Comparison of ENCODE assay signal across 15 cellular contexts in genomic region chr10:68469838-68470237, GRCh38. TPM values are rescaled to one million over a fixed set of nuclear protein-coding genes. Genes with fewer than 3 reads are reported as not detected.
DNase-seq lines count a peak whose midpoint lies in the region; ATAC-seq and TF ChIP-seq lines count a peak whose summit lies in the region.
"Had no signal": no experiment of that assay in that cellular context is flagged by ENCODE, and none has a peak within 500 bp of the region (broad histone marks: within the 10 kb centered on the region; RNA-seq: fewer than 3 reads in every experiment).

No MANE protein-coding gene starts in this region.

- H3K9me2 ChIP-seq in SK-N-SH: no peaks in the 10 kb centered on the region

- peaks cover 37% of the 10 kb centered on the region for H3K79me2 ChIP-seq in SK-N-SH (ENCODE audit: insufficient read depth)
- peaks cover 58% of the 10 kb centered on the region for H3K79me2 ChIP-seq in neural progenitor cell (ENCODE audit: low read depth)

- POLR2A ChIA-PET in SK-N-SH (lab: Yijun Ruan, JAX): no interaction called here

- no peak for DNase-seq in SK-N-SH
- DNase-seq in activated naive CD8-positive, alpha-beta T cell treated with anti-CD3 and anti-CD28 coated beads for 36 hours: no peak
- no peak for DNase-seq in neural progenitor cell (ENCODE audit: low spot score)
- DNase-seq in NCI-H1105 (lab: John Stamatoyannopoulos, UW): no peak
- no peak for DNase-seq in esophagus muscularis mucosa (ENCODE audit: extremely low spot score)
- DNase-seq in NCI-H345 treated with DMSO at 0.1 percent for 48 hours (lab: John Stamatoyannopoulos, UW; ENCODE audit: unreplicated experiment): no peak
- DNase-seq: 8988T; activated B cell treated with CpG ODN at 0.5 μM for 24 hours; NCI-H1092 treated with DMSO at 0.1 percent for 48 hours; NCI-H446; stimulated activated CD4-positive, alpha-beta T cell treated with anti-CD3 and anti-CD28 coated beads, Interleukin-4, amount 100 ng/mL, for 24 hours had no signal

- H3K4me1 ChIP-seq in SK-N-SH (ENCODE audit: control insufficient read depth in 1 of 2, insufficient read depth in 2 of 2, low read depth in 1 of 2, low read length in 1 of 2) (peaks cover 0 to 2% of the 10 kb centered on the region in 2 experiments; a peak in 2 of 4 replicates), HUES64 (ENCODE audit: insufficient read depth, low read length) (peaks cover 12% of the 10 kb centered on the region; the same call in 1 of the 2 replicates), neural progenitor cell (peaks cover 11% of the 10 kb centered on the region), esophagus muscularis mucosa (peaks cover 7 to 18% (median 15%) of the 10 kb centered on the region in 4 donors)

- H3K4me1 Mint-ChIP-seq in activated naive CD8-positive, alpha-beta T cell treated with anti-CD3 and anti-CD28 coated beads for 36 hours: peaks cover 17% of the 10 kb centered on the region
- H3K4me1 Mint-ChIP-seq in neural progenitor cell: peaks cover 26% of the 10 kb centered on the region

- H3K27ac ChIP-seq in SK-N-SH (ENCODE audit: low read depth in 2 of 2, low read length in 1 of 2) (no peak overlapping the region), HUES64 (ENCODE audit: low read depth, low read length) (no peak overlapping the region), neural progenitor cell (no peak overlapping the region), esophagus muscularis mucosa (replicated peaks in 1 of 4) (no peak overlapping the region)

- H3K36me3 ChIP-seq in SK-N-SH (replicated peaks in 1 of 2; ENCODE audit: control insufficient read depth in 1 of 2, insufficient read depth in 2 of 2, low read length in 1 of 2) (peaks cover 6 to 12% of the 10 kb centered on the region in 2 experiments), HUES64 (ENCODE audit: insufficient read depth, low read length) (peaks cover 49% of the 10 kb centered on the region), neural progenitor cell (peaks cover 38% of the 10 kb centered on the region), esophagus muscularis mucosa (peaks cover 0 to 4% (median 0%) of the 10 kb centered on the region in 4 donors)

- H4K20me1 ChIP-seq in SK-N-SH (ENCODE audit: insufficient read depth) (no peaks in the 10 kb centered on the region), neural progenitor cell (ENCODE audit: low read depth) (peaks cover 10% of the 10 kb centered on the region)

- no peaks in the 10 kb centered on the region for H3K9me3 Mint-ChIP-seq in activated naive CD8-positive, alpha-beta T cell treated with anti-CD3 and anti-CD28 coated beads for 36 hours
- H3K9me3 Mint-ChIP-seq in neural progenitor cell: no peaks in the 10 kb centered on the region
- H3K9me3 Mint-ChIP-seq: activated B cell treated with CpG ODN at 0.5 μM for 24 hours; activated naive CD4-positive, alpha-beta T cell treated with anti-CD3 and anti-CD28 coated beads, Interleukin-2, amount 50 U/mL, for 24 hours had no signal

- H3K4me2 ChIP-seq in SK-N-SH: peak overlapping the region; percentile 87
- H3K4me2 ChIP-seq in neural progenitor cell: peak overlapping the region; percentile 92

- H3K9me3 ChIP-seq in SK-N-SH (no peaks in the 10 kb centered on the region), HUES64 (ENCODE audit: insufficient read depth, low read depth, low read length) (no peaks in the 10 kb centered on the region), neural progenitor cell (ENCODE audit: low read depth) (no peaks in the 10 kb centered on the region), esophagus muscularis mucosa (no peaks in the 10 kb centered on the region)

- H3K4me3 ChIP-seq in SK-N-SH (ENCODE audit: low read depth in 2 of 2, low read length in 1 of 2): peak overlapping the region in 1 of 2 experiments; percentile 92; a peak in 1 of 4 replicates
- H3K4me3 ChIP-seq in HUES64 (ENCODE audit: low read length): peak overlapping the region; percentile 89
- H3K4me3 ChIP-seq in neural progenitor cell: peak overlapping the region; percentile 89
- no peak overlapping the region for H3K4me3 ChIP-seq in esophagus muscularis mucosa

- no peak for ATAC-seq in SK-N-SH treated with all-trans-retinoic acid at 6 μM for 48 hours
- ATAC-seq: Right ventricle myocardium inferior had no signal

- no peak for TF ChIP-seq RAD21 in SK-N-SH (IDR thresholded peaks at IDR 0.05; ENCODE audit: low read length)

- H3K36me3 Mint-ChIP-seq in activated naive CD8-positive, alpha-beta T cell treated with anti-CD3 and anti-CD28 coated beads for 36 hours: peaks cover 28% of the 10 kb centered on the region
- H3K36me3 Mint-ChIP-seq in neural progenitor cell: peaks cover 14% of the 10 kb centered on the region
- H3K36me3 Mint-ChIP-seq: activated naive CD4-positive, alpha-beta T cell treated with anti-CD3 and anti-CD28 coated beads, Interleukin-2, amount 50 U/mL, for 24 hours had no signal

- TF ChIP-seq EP300 in SK-N-SH (IDR thresholded peaks at IDR 0.05; ENCODE audit: borderline replicate concordance in 1 of 2, low read depth in 1 of 2, low read length in 1 of 2) (no peak), esophagus muscularis mucosa (IDR thresholded peaks at IDR 0.05) (no peak)

- intact Hi-C loops in esophagus muscularis mucosa (cut with DNase I): no loop called here

- no peak for TF ChIP-seq POLR2A in esophagus muscularis mucosa (IDR thresholded peaks at IDR 0.05; ENCODE audit: low read depth)

- no peaks in the 10 kb centered on the region for H3K27me3 ChIP-seq in SK-N-SH (ENCODE audit: insufficient read depth)
- H3K27me3 ChIP-seq in HUES64 (ENCODE audit: insufficient read depth, low read length): no peaks in the 10 kb centered on the region
- H3K27me3 ChIP-seq in neural progenitor cell: no peaks in the 10 kb centered on the region
- H3K27me3 ChIP-seq in esophagus muscularis mucosa: no peaks in the 10 kb centered on the region

- H3K9ac ChIP-seq in SK-N-SH (peak overlapping the region; percentile 89; the same call in 1 of the 2 replicates), HUES64 (ENCODE audit: low read depth, low read length) (peak overlapping the region; percentile 97; the same call in 1 of the 2 replicates), neural progenitor cell (peak overlapping the region; percentile 77)

- H2AFZ ChIP-seq in SK-N-SH (ENCODE audit: low read depth): peak overlapping the region; percentile 97; the same call in 1 of the 2 replicates
- no peak overlapping the region for H2AFZ ChIP-seq in neural progenitor cell (replicated peaks)

- CTCF ChIA-PET in SK-N-SH (lab: Yijun Ruan, JAX): interaction anchor here (1.4 kb wide), 1 partner anchor 189 kb away, joined by 3 read pairs; no protein-coding TSS in a partner anchor

- TF ChIP-seq CTCF in SK-N-SH (IDR thresholded peaks at IDR 0.05): no peak
- no peak for TF ChIP-seq CTCF in neural progenitor cell (IDR thresholded peaks at IDR 0.05)
- TF ChIP-seq CTCF in esophagus muscularis mucosa (IDR thresholded peaks at IDR 0.05): no peak

- peaks cover 16% of the 10 kb centered on the region for H3F3A ChIP-seq in SK-N-SH (replicated peaks; ENCODE audit: insufficient read depth)
- peaks cover 31% of the 10 kb centered on the region for H3F3A ChIP-seq in neural progenitor cell (ENCODE audit: low read depth)

- peak overlapping the region; percentile 99 for H3K4me3 Mint-ChIP-seq in activated naive CD8-positive, alpha-beta T cell treated with anti-CD3 and anti-CD28 coated beads for 36 hours
- H3K4me3 Mint-ChIP-seq in neural progenitor cell: peak overlapping the region; percentile 100

- H3K27ac Mint-ChIP-seq in activated naive CD8-positive, alpha-beta T cell treated with anti-CD3 and anti-CD28 coated beads for 36 hours: no peak overlapping the region
- H3K27ac Mint-ChIP-seq in neural progenitor cell: no peak overlapping the region
- H3K27ac Mint-ChIP-seq: activated B cell treated with CpG ODN at 0.5 μM for 24 hours; activated naive CD4-positive, alpha-beta T cell treated with anti-CD3 and anti-CD28 coated beads, Interleukin-2, amount 50 U/mL, for 24 hours had no signal

- 86% methylated on average over 4 of the region's 4 CpGs for whole genome bisulfite sequencing in SK-N-SH (ENCODE audit: low lambda C conversion rate)
- 96% methylated on average over 4 of the region's 4 CpGs for WGBS in HUES64
- 94% methylated on average over 4 of the region's 4 CpGs for WGBS in esophagus muscularis mucosa

- peaks cover 3% of the 10 kb centered on the region for H3K27me3 Mint-ChIP-seq in activated naive CD8-positive, alpha-beta T cell treated with anti-CD3 and anti-CD28 coated beads for 36 hours
- no peaks in the 10 kb centered on the region for H3K27me3 Mint-ChIP-seq in neural progenitor cell (ENCODE audit: insufficient read depth, low read depth)
- H3K27me3 Mint-ChIP-seq: activated B cell treated with CpG ODN at 0.5 μM for 24 hours; activated naive CD4-positive, alpha-beta T cell treated with anti-CD3 and anti-CD28 coated beads, Interleukin-2, amount 50 U/mL, for 24 hours had no signal

TF ChIP-seq in SK-N-SH treated with all-trans-retinoic acid at 6 μM for 48 hours, 23 proteins besides CTCF, POLR2A, EP300 and RAD21 (continues in another document):
- TF ChIP-seq GLIS3 (CRISPR knock-in tag; IDR thresholded peaks at IDR 0.05) (no peak), OSR1 (CRISPR knock-in tag; IDR thresholded peaks at IDR 0.05) (no peak), TOX (CRISPR knock-in tag; IDR thresholded peaks at IDR 0.05; ENCODE audit: borderline replicate concordance) (no peak), ARNTL (CRISPR knock-in tag; IDR thresholded peaks at IDR 0.05; ENCODE audit: borderline replicate concordance, low read depth) (no peak)

RNA-seq across cellular contexts. Expression of gene DNA2, which starts 1.9 kb away (rescaled TPM):
- 2.5 and 3.9 TPM in 2 replicates for polyA plus RNA-seq in SK-N-SH (2012; rRNA removed)
- polyA plus RNA-seq in SK-N-SH (2012; cell fraction: cytosol; rRNA removed): 3.4 and 4.0 TPM in 2 replicates
- 2.6 and 7.8 TPM in 2 replicates for polyA plus RNA-seq in SK-N-SH (2012; cell fraction: nucleus; rRNA removed)
- 31.8 TPM for polyA plus RNA-seq in HUES64 (2013, experiment 1 of 2)
- 27.1 TPM for polyA plus RNA-seq in HUES64 (2013, experiment 2 of 2)
- total RNA-seq in activated naive CD8-positive, alpha-beta T cell treated with anti-CD3 and anti-CD28 coated beads for 36 hours: 10 to 100 TPM; 44.5 to 51.4 TPM
- total RNA-seq in neural progenitor cell (ENCODE audit: low replicate concordance): 51.6 and 85.4 TPM in 2 replicates
- total RNA-seq in esophagus muscularis mucosa: 1 to 10 TPM; 2.0 to 2.9 (median 2.6) TPM

RNA-seq across cellular contexts. Expression of gene SLC25A16, which starts 57.5 kb away (rescaled TPM):
- 5.8 and 8.4 TPM in 2 replicates for polyA plus RNA-seq in SK-N-SH (2012; rRNA removed)
- polyA plus RNA-seq in SK-N-SH (2012; cell fraction: cytosol; rRNA removed): 9.2 and 12.2 TPM in 2 replicates
- 19.6 and 30.9 TPM in 2 replicates for polyA plus RNA-seq in SK-N-SH (2012; cell fraction: nucleus; rRNA removed)
- 4.2 TPM for polyA plus RNA-seq in HUES64 (2013, experiment 1 of 2)
- 5.0 TPM for polyA plus RNA-seq in HUES64 (2013, experiment 2 of 2)
- total RNA-seq in activated naive CD8-positive, alpha-beta T cell treated with anti-CD3 and anti-CD28 coated beads for 36 hours: 10 to 100 TPM; 13.2 to 13.7 TPM
- total RNA-seq in neural progenitor cell (ENCODE audit: low replicate concordance): 6.5 and 7.7 TPM in 2 replicates
- 10 to 100 TPM; 11.0 to 20.3 (median 14.8) TPM for total RNA-seq in esophagus muscularis mucosa

Comparison
In these comparisons a context has a peak if more than half of its experiments do, and no peak if none do; other contexts are left out.
1. H3K4me3 ChIP-seq: peak in HUES64 (single experiment) and neural progenitor cell (single experiment); none in esophagus muscularis mucosa (0 of 4).
2. RNA of gene DNA2, which starts 1.9 kb away (total RNA-seq): 51.6 to 85.4 TPM in neural progenitor cell and 44.5 to 51.4 TPM in activated naive CD8-positive, alpha-beta T cell treated with anti-CD3 and anti-CD28 coated beads for 36 hours; 2.0 to 2.9 TPM in esophagus muscularis mucosa; every median in the first group is over 10 times any median in the second.
3. Peak in every context shown above with its lines, with median percentiles within 50 percentile points of each other: H3K9ac ChIP-seq.